Comparison of ENCODE assay signal across 1 cellular context in genomic region chr6:15662246-15663056, GRCh38.
TF ChIP-seq lines count a peak whose summit lies in the region.

Gene DTNBP1, minus strand, starts transcription at chr6:15663028. Its CDS starts 159 bp downstream, at chr6:15662869.

TF ChIP-seq in HepG2, 621 proteins besides CTCF, POLR2A, EP300 and RAD21 (continued from another document and continues in another):
- 0 out of 2 replicates have a peak, but pooled peaks have one; percentile 54 for TF ChIP-seq DZIP1 (CRISPR knock-in tag; IDR thresholded peaks at IDR 0.05)
- no peak; the same call in 1 of the 2 replicates for TF ChIP-seq ZNF562 (CRISPR knock-in tag; IDR thresholded peaks at IDR 0.05; ENCODE audit: borderline replicate concordance)
- peak; percentile 62; the same call in 1 of the 2 replicates for TF ChIP-seq ETS1 (CRISPR knock-in tag; IDR thresholded peaks at IDR 0.05)
- 0 out of 2 replicates have a peak, but pooled peaks have one; percentile 22 for TF ChIP-seq ISX (CRISPR knock-in tag; conservative IDR thresholded peaks at IDR 0.05)
- TF ChIP-seq NCOA1 (CRISPR knock-in tag; IDR thresholded peaks at IDR 0.05), result no peak
- peak; percentile 61; the same call in 1 of the 2 replicates for TF ChIP-seq ZNF142 (CRISPR knock-in tag; IDR thresholded peaks at IDR 0.05)
- TF ChIP-seq ZNF790 (CRISPR knock-in tag; IDR thresholded peaks at IDR 0.05; ENCODE audit: borderline replicate concordance), result no peak
- TF ChIP-seq ZNF263 (CRISPR knock-in tag; IDR thresholded peaks at IDR 0.05), result peak; percentile 57; the same call in 1 of the 2 replicates
- peak; percentile 68; the same call in 1 of the 2 replicates for TF ChIP-seq SALL2 (CRISPR knock-in tag; IDR thresholded peaks at IDR 0.05)
- no peak for TF ChIP-seq GZF1 (CRISPR knock-in tag; IDR thresholded peaks at IDR 0.05)
- no peak for TF ChIP-seq SCMH1 (CRISPR knock-in tag; IDR thresholded peaks at IDR 0.05; ENCODE audit: borderline replicate concordance)
- no peak for TF ChIP-seq EHMT2 (IDR thresholded peaks at IDR 0.05; ENCODE audit: borderline replicate concordance, low read depth, low read length)
- TF ChIP-seq NFRKB (IDR thresholded peaks at IDR 0.05), result no peak
- peak; percentile 46; the same call in 1 of the 2 replicates for TF ChIP-seq GLMP (CRISPR knock-in tag; IDR thresholded peaks at IDR 0.05; ENCODE audit: borderline replicate concordance)
- TF ChIP-seq RXRB (CRISPR knock-in tag; IDR thresholded peaks at IDR 0.05; ENCODE audit: borderline replicate concordance), result no peak
- no peak for TF ChIP-seq NBN (conservative IDR thresholded peaks at IDR 0.05)
- TF ChIP-seq ZMYM2 (CRISPR knock-in tag; IDR thresholded peaks at IDR 0.05), result no peak
- TF ChIP-seq ZNF354B (CRISPR knock-in tag; IDR thresholded peaks at IDR 0.05), result no peak
- 0 out of 2 replicates have a peak, but pooled peaks have one; percentile 16 for TF ChIP-seq RCOR2 (CRISPR knock-in tag; IDR thresholded peaks at IDR 0.05)
- no peak; the same call in 1 of the 2 replicates for TF ChIP-seq ZBTB4 (CRISPR knock-in tag; IDR thresholded peaks at IDR 0.05; ENCODE audit: borderline replicate concordance)
- TF ChIP-seq KDM6A (CRISPR knock-in tag; IDR thresholded peaks at IDR 0.05; ENCODE audit: low read depth), result no peak
- no peak for TF ChIP-seq FIP1L1 (IDR thresholded peaks at IDR 0.05; ENCODE audit: borderline replicate concordance, insufficient read depth, low read depth, low read length)
- peak; percentile 64 for TF ChIP-seq ZNF816 (CRISPR knock-in tag; IDR thresholded peaks at IDR 0.05; ENCODE audit: borderline replicate concordance)
- TF ChIP-seq ZNF33B (CRISPR knock-in tag; IDR thresholded peaks at IDR 0.05), result peak; percentile 82; the same call in 1 of the 2 replicates
- peak; percentile 43; the same call in 1 of the 2 replicates for TF ChIP-seq ZNF44 (CRISPR knock-in tag; IDR thresholded peaks at IDR 0.05)
- TF ChIP-seq ZNF337 (CRISPR knock-in tag; IDR thresholded peaks at IDR 0.05; ENCODE audit: borderline replicate concordance, low read depth), result no peak
- no peak for TF ChIP-seq HHEX (CRISPR knock-in tag; IDR thresholded peaks at IDR 0.05)
- no peak for TF ChIP-seq ZNF207 (IDR thresholded peaks at IDR 0.05; ENCODE audit: borderline replicate concordance)
- no peak for TF ChIP-seq ZFP62 (CRISPR knock-in tag; IDR thresholded peaks at IDR 0.05)
- peak; percentile 91; the same call in 1 of the 2 replicates for TF ChIP-seq TFAP4 (IDR thresholded peaks at IDR 0.05; ENCODE audit: borderline replicate concordance, low read depth)
- peak; percentile 82 for TF ChIP-seq PHF20 (CRISPR knock-in tag; IDR thresholded peaks at IDR 0.05)
- TF ChIP-seq ZNF782 (CRISPR knock-in tag; IDR thresholded peaks at IDR 0.05; ENCODE audit: borderline replicate concordance), result peak; percentile 93; the same call in 1 of the 2 replicates
- no peak for TF ChIP-seq U2AF2 (IDR thresholded peaks at IDR 0.05; ENCODE audit: low read depth, low read length)
- TF ChIP-seq ZBTB43 (CRISPR knock-in tag; conservative IDR thresholded peaks at IDR 0.05), result peak; percentile 38; the same call in 1 of the 2 replicates
- no peak for TF ChIP-seq CENPX (CRISPR knock-in tag; IDR thresholded peaks at IDR 0.05)
- TF ChIP-seq ZNF773 (CRISPR knock-in tag; IDR thresholded peaks at IDR 0.05; ENCODE audit: borderline replicate concordance), result peak; percentile 83
- TF ChIP-seq KDM2A (CRISPR knock-in tag; IDR thresholded peaks at IDR 0.05; ENCODE audit: borderline replicate concordance, low read depth), result peak; percentile 80; the same call in 1 of the 2 replicates
- 0 out of 2 replicates have a peak, but pooled peaks have one; percentile 7 for TF ChIP-seq HCFC1 (IDR thresholded peaks at IDR 0.05; ENCODE audit: low read depth, low read length)
- peak; percentile 64; the same call in 1 of the 2 replicates for TF ChIP-seq ZNF691 (CRISPR knock-in tag; IDR thresholded peaks at IDR 0.05; ENCODE audit: borderline replicate concordance, low read depth)
- TF ChIP-seq ZBTB33 (CRISPR knock-in tag; IDR thresholded peaks at IDR 0.05), result 0 out of 2 replicates have a peak, but pooled peaks have one; percentile 5
- 0 out of 2 replicates have a peak, but pooled peaks have one; percentile 49 for TF ChIP-seq ZBTB3 (CRISPR knock-in tag; IDR thresholded peaks at IDR 0.05; ENCODE audit: borderline replicate concordance, low read depth)
- peak; percentile 96 for TF ChIP-seq MTA1 (CRISPR knock-in tag; IDR thresholded peaks at IDR 0.05; ENCODE audit: borderline replicate concordance)
- peak; percentile 90 for TF ChIP-seq ZFX (CRISPR knock-in tag; IDR thresholded peaks at IDR 0.05; ENCODE audit: low read depth)
